In genomic region chrX:38803286-38803608, GRCh38 we compare ENCODE assay signal across 8 cellular contexts. TPM values are rescaled to one million over a fixed set of nuclear protein-coding genes. Genes with fewer than 3 reads are reported as not detected.
DNase-seq lines count a peak whose midpoint lies in the region; ATAC-seq and TF ChIP-seq lines count a peak whose summit lies in the region.

No MANE protein-coding gene starts in this region.

- H3K27ac Mint-ChIP-seq in HFFc6, result peak overlapping the region; percentile 93

- TF ChIP-seq CTCF in HFFc6 (IDR thresholded peaks at IDR 0.05) (no peak), left lung (IDR thresholded peaks at IDR 0.05) (no peak), thyroid gland (IDR thresholded peaks at IDR 0.05) (no peak)

- H3K9me3 ChIP-seq in left lung, result no peaks in the 10 kb centered on the region
- no peaks in the 10 kb centered on the region for H3K9me3 ChIP-seq in thyroid gland

- H2AFZ ChIP-seq in ACC112 (ENCODE audit: low read length, unreplicated experiment), result no peak overlapping the region

- H3K9me3 Mint-ChIP-seq in HFFc6, result no peaks in the 10 kb centered on the region

- H3K36me3 ChIP-seq in ACC112 (ENCODE audit: insufficient read depth, low read length) (no peaks in the 10 kb centered on the region), left lung (no peaks in the 10 kb centered on the region), thyroid gland (no peaks in the 10 kb centered on the region)

- H3K27ac ChIP-seq in ACC112 (ENCODE audit: low read depth, low read length) (peak overlapping the region; percentile 91), angular gyrus (ENCODE audit: low read depth, low read length) (peak overlapping the region; percentile 55), left lung (peak overlapping the region; percentile 79 to 90), thyroid gland (peak overlapping the region; percentile 81 to 86 (median 81))

- H3K4me3 Mint-ChIP-seq in HFFc6, result peak overlapping the region; percentile 100

- ATAC-seq in left lung (peak; percentile 3), HG03432 (IDR thresholded peaks at IDR 0.05; ENCODE audit: unreplicated experiment) (no peak)

- intact Hi-C loops in left lung (cut with DNase I) (no loop called here), thyroid gland (cut with DNase I) (no loop called here)

- WGBS in thyroid gland, 2 donors, result 18 to 29% methylated on average over 1 to 2 of the region's 3 CpGs

- peaks cover 38% of the 10 kb centered on the region for H3K79me2 ChIP-seq in ACC112 (ENCODE audit: control insufficient read depth, insufficient read depth, low read length, unreplicated experiment)

- in situ Hi-C loops in KBM-7 (cut with MboI; ENCODE audit: low pct_unique_long_range_greater_than_20kb, low sequenced_read_pairs), result loop anchor here (25.0 kb wide), 1 partner anchor 184 kb away; no protein-coding TSS in a partner anchor

- H3K4me1 ChIP-seq in ACC112 (ENCODE audit: control insufficient read depth, insufficient read depth, low read length, unreplicated experiment) (peaks cover 33% of the 10 kb centered on the region), left lung (peaks cover 0 to 27% of the 10 kb centered on the region in 2 donors), thyroid gland (peaks cover 5 to 23% of the 10 kb centered on the region in 2 donors)

- no peak for TF ChIP-seq POLR2A in thyroid gland (IDR thresholded peaks at IDR 0.05)

- H3K27me3 ChIP-seq in ACC112 (ENCODE audit: insufficient read depth, low read length) (no peaks in the 10 kb centered on the region), left lung (no peaks in the 10 kb centered on the region), thyroid gland (no peaks in the 10 kb centered on the region)

- peaks cover 50% of the 10 kb centered on the region for H3K4me1 Mint-ChIP-seq in HFFc6 (ENCODE audit: low read depth)

- H3K4me3 ChIP-seq in ACC112 (ENCODE audit: low read depth, low read length), result peak overlapping the region; percentile 92
- peak overlapping the region; percentile 45 to 70 for H3K4me3 ChIP-seq in left lung
- peak overlapping the region in 1 of 3 donors; percentile 50 for H3K4me3 ChIP-seq in thyroid gland (replicated peaks in 1 of 3)

- peaks cover 8% of the 10 kb centered on the region for H3K36me3 Mint-ChIP-seq in HFFc6 (ENCODE audit: low read depth)

- DNase-seq in HFFc6, result no peak
- no peak for DNase-seq in left lung
- DNase-seq in thyroid gland, result no peak
- DNase-seq in retina, result no peak
- DNase-seq in KBM-7, result no peak

- H3K27me3 Mint-ChIP-seq in HFFc6 (ENCODE audit: insufficient read depth), result no peaks in the 10 kb centered on the region; the same call in 1 of the 2 replicates

RNA-seq across cellular contexts. Expression of gene MID1IP1, which starts 2.0 kb away (rescaled TPM):
- 10 to 100 TPM; 17.3 to 22.5 (median 18.5) TPM for total RNA-seq in HFFc6 (2021; fragmentation: NEBNext Ultra II Directional; extraction: Animal tissue kit (Norgen Biotek cat#: 25700))
- 10 to 100 TPM; 73.5 to 74.2 TPM for total RNA-seq in left lung
- total RNA-seq in thyroid gland, result 10 to 100 TPM; 19.3 to 36.8 (median 24.9) TPM
